Comparison of ENCODE assay signal across 9 cellular contexts in genomic region chr20:57654363-57654997, GRCh38. TPM values are rescaled to one million over a fixed set of nuclear protein-coding genes. Genes with fewer than 3 reads are reported as not detected.
DNase-seq lines count a peak whose midpoint lies in the region; ATAC-seq and TF ChIP-seq lines count a peak whose summit lies in the region.
"Had no signal": no experiment of that assay in that cellular context is flagged by ENCODE, and none has a peak within 500 bp of the region (broad histone marks: within the 10 kb centered on the region; RNA-seq: fewer than 3 reads in every experiment).

No MANE protein-coding gene starts in this region.

- H3K4me3 ChIP-seq in GM06990 (replicated peaks; ENCODE audit: low read depth, low read length) (no peak overlapping the region), epithelial cell of proximal tubule (ENCODE audit: low read depth, low read length) (no peak overlapping the region)

- DNase-seq in GM06990 (ENCODE audit: extremely low read depth, insufficient read length), result no peak
- DNase-seq in NCI-H524 treated with DMSO at 0.1 percent for 48 hours (lab: John Stamatoyannopoulos, UW), result peak; percentile 14
- DNase-seq in activated CD8-positive, alpha-beta memory T cell treated with anti-CD3 and anti-CD28 coated beads, Interleukin-2, amount 10 ng/mL, durations not matched to agents 7 days and 5 days, result peak; percentile 70
- DNase-seq in epithelial cell of proximal tubule (ENCODE audit: low read depth), result peak; percentile 9
- DNase-seq in middle frontal gyrus (ENCODE audit: extremely low spot score, low spot score), result peak; percentile 18

- H3K36me3 ChIP-seq in GM06990 (ENCODE audit: control insufficient read depth, insufficient read depth, low read length), result no peaks in the 10 kb centered on the region

- H3K27me3 ChIP-seq in GM06990 (replicated peaks; ENCODE audit: control insufficient read depth, insufficient read depth, low read length), result no peaks in the 10 kb centered on the region

- H3K4me1 Mint-ChIP-seq in activated CD8-positive, alpha-beta memory T cell treated with anti-CD3 and anti-CD28 coated beads, Interleukin-2, amount 10 ng/mL, durations not matched to agents 7 days and 5 days, result peaks cover 13% of the 10 kb centered on the region
- peaks cover 33% of the 10 kb centered on the region for H3K4me1 Mint-ChIP-seq in stimulated activated memory B cell treated with anti-CD40 and anti-IgM and Interleukin-4, amounts not matched to agents 10 μg/mL and 1 μg/mL and 100 μg/mL, for 72 hours

- H3K36me3 Mint-ChIP-seq in activated CD8-positive, alpha-beta memory T cell treated with anti-CD3 and anti-CD28 coated beads, Interleukin-2, amount 10 ng/mL, durations not matched to agents 7 days and 5 days, result no peaks in the 10 kb centered on the region
- H3K36me3 Mint-ChIP-seq in stimulated activated memory B cell treated with anti-CD40 and anti-IgM and Interleukin-4, amounts not matched to agents 10 μg/mL and 1 μg/mL and 100 μg/mL, for 72 hours, result peaks cover 40% of the 10 kb centered on the region

- H3K4me3 Mint-ChIP-seq in activated CD8-positive, alpha-beta memory T cell treated with anti-CD3 and anti-CD28 coated beads, Interleukin-2, amount 10 ng/mL, durations not matched to agents 7 days and 5 days, result no peak overlapping the region
- no peak overlapping the region for H3K4me3 Mint-ChIP-seq in stimulated activated memory B cell treated with anti-CD40 and anti-IgM and Interleukin-4, amounts not matched to agents 10 μg/mL and 1 μg/mL and 100 μg/mL, for 72 hours
- H3K4me3 Mint-ChIP-seq: dendritic cell treated with granulocyte-macrophage colony-stimulating factor and Interleukin-4, amounts not matched to agents 40 ng/mL and 50 ng/mL, for 4 days had no signal

- H3K27me3 Mint-ChIP-seq in activated CD8-positive, alpha-beta memory T cell treated with anti-CD3 and anti-CD28 coated beads, Interleukin-2, amount 10 ng/mL, durations not matched to agents 7 days and 5 days, result peaks cover 2% of the 10 kb centered on the region
- no peaks in the 10 kb centered on the region for H3K27me3 Mint-ChIP-seq in stimulated activated memory B cell treated with anti-CD40 and anti-IgM and Interleukin-4, amounts not matched to agents 10 μg/mL and 1 μg/mL and 100 μg/mL, for 72 hours

- CTCF ChIA-PET in activated CD8-positive, alpha-beta memory T cell treated with anti-CD3 and anti-CD28 coated beads, Interleukin-2, amount 10 ng/mL, durations not matched to agents 7 days and 5 days (lab: Charles Lee), result interaction anchor here (0.5 to 8.2 kb wide), 25 partner anchors 9 to 998 kb away, joined by 3 to 120 read pairs (median 4); partner anchors contain the start of gene ZBP1

- TF ChIP-seq CTCF in GM06990 (IDR thresholded peaks at IDR 0.05; ENCODE audit: insufficient read depth, low read length, poor library complexity, severe bottlenecking) (peak; percentile 88), epithelial cell of proximal tubule (conservative IDR thresholded peaks at IDR 0.05; ENCODE audit: low read depth, low read length) (peak; percentile 90)

- no peak overlapping the region for H3K27ac Mint-ChIP-seq in activated CD8-positive, alpha-beta memory T cell treated with anti-CD3 and anti-CD28 coated beads, Interleukin-2, amount 10 ng/mL, durations not matched to agents 7 days and 5 days
- no peak overlapping the region for H3K27ac Mint-ChIP-seq in stimulated activated memory B cell treated with anti-CD40 and anti-IgM and Interleukin-4, amounts not matched to agents 10 μg/mL and 1 μg/mL and 100 μg/mL, for 72 hours
- H3K27ac Mint-ChIP-seq: dendritic cell treated with granulocyte-macrophage colony-stimulating factor and Interleukin-4, amounts not matched to agents 40 ng/mL and 50 ng/mL, for 4 days had no signal

- no peaks in the 10 kb centered on the region for H3K9me3 Mint-ChIP-seq in activated CD8-positive, alpha-beta memory T cell treated with anti-CD3 and anti-CD28 coated beads, Interleukin-2, amount 10 ng/mL, durations not matched to agents 7 days and 5 days (ENCODE audit: low read depth)
- no peaks in the 10 kb centered on the region for H3K9me3 Mint-ChIP-seq in stimulated activated memory B cell treated with anti-CD40 and anti-IgM and Interleukin-4, amounts not matched to agents 10 μg/mL and 1 μg/mL and 100 μg/mL, for 72 hours
- H3K9me3 Mint-ChIP-seq: dendritic cell treated with granulocyte-macrophage colony-stimulating factor and Interleukin-4, amounts not matched to agents 40 ng/mL and 50 ng/mL, for 4 days had no signal

- ATAC-seq in HG02610 (IDR thresholded peaks at IDR 0.05; ENCODE audit: unreplicated experiment), result peak; percentile 59
- peak; percentile 81 for ATAC-seq in activated CD8-positive, alpha-beta memory T cell treated with anti-CD3 and anti-CD28 coated beads, Interleukin-2, amount 10 ng/mL, durations not matched to agents 7 days and 5 days
- peak; percentile 75 for ATAC-seq in stimulated activated memory B cell treated with anti-CD40 and anti-IgM and Interleukin-4, amounts not matched to agents 10 μg/mL and 1 μg/mL and 100 μg/mL, for 72 hours
- ATAC-seq in GM19324 (IDR thresholded peaks at IDR 0.05; ENCODE audit: low FRiP score, unreplicated experiment), result no peak

RNA-seq across cellular contexts. Expression of gene ZBP1, which starts 34.3 kb away (rescaled TPM):
- total RNA-seq in activated CD8-positive, alpha-beta memory T cell treated with anti-CD3 and anti-CD28 coated beads, Interleukin-2, amount 10 ng/mL, durations not matched to agents 7 days and 5 days, result 10 to 100 TPM; 22.9 to 56.8 TPM
- total RNA-seq in epithelial cell of proximal tubule, result not detected in 2 replicates

RNA-seq across cellular contexts. Expression of gene PMEPA1, which starts 55.3 kb away (rescaled TPM):
- 1 to 10 TPM in 1 of 2 experiments, under 1 TPM in 1; 0.20 to 1.2 TPM for total RNA-seq in activated CD8-positive, alpha-beta memory T cell treated with anti-CD3 and anti-CD28 coated beads, Interleukin-2, amount 10 ng/mL, durations not matched to agents 7 days and 5 days
- total RNA-seq in epithelial cell of proximal tubule, result 59.4 and 62.5 TPM in 2 replicates

Comparison
In these comparisons a context has a peak if more than half of its experiments do, and no peak if none do; other contexts are left out.
1. RNA of gene ZBP1, which starts 34.3 kb away (total RNA-seq): 22.9 to 56.8 TPM in activated CD8-positive, alpha-beta memory T cell treated with anti-CD3 and anti-CD28 coated beads, Interleukin-2, amount 10 ng/mL, durations not matched to agents 7 days and 5 days; not detected in epithelial cell of proximal tubule; every median in the first group is over 10 times any median in the second.
2. RNA of gene PMEPA1, which starts 55.3 kb away (total RNA-seq): 59.4 to 62.5 TPM in epithelial cell of proximal tubule; 0.20 to 1.2 TPM in activated CD8-positive, alpha-beta memory T cell treated with anti-CD3 and anti-CD28 coated beads, Interleukin-2, amount 10 ng/mL, durations not matched to agents 7 days and 5 days; every median in the first group is over 10 times any median in the second.